ENCODE assay signal across 9 cellular contexts in genomic region chr2:194319222-194319992, GRCh38.
DNase-seq lines count a peak whose midpoint lies in the region; ATAC-seq and TF ChIP-seq lines count a peak whose summit lies in the region.
"Had no signal": no experiment of that assay in that cellular context is flagged by ENCODE, and none has a peak within 500 bp of the region (broad histone marks: within the 10 kb centered on the region; RNA-seq: fewer than 3 reads in every experiment).

No MANE protein-coding gene starts in this region.

- intact Hi-C loops in PC-3 (cut with micrococcal nuclease) = no loop called here

- H2AFZ ChIP-seq in PC-3 (ENCODE audit: low read length) = no peak overlapping the region

- no peak overlapping the region for H3K4me3 Mint-ChIP-seq in activated naive CD4-positive, alpha-beta T cell treated with anti-CD3 and anti-CD28 coated beads, Interleukin-2, amount 50 U/mL, for 24 hours

- BruUV-seq in PC-3 (replicated peaks; lab: Mats Ljungman, UMichigan) = no TSS peak

- H3K9me3 Mint-ChIP-seq in activated naive CD4-positive, alpha-beta T cell treated with anti-CD3 and anti-CD28 coated beads, Interleukin-2, amount 50 U/mL, for 24 hours = no peaks in the 10 kb centered on the region

- no peaks in the 10 kb centered on the region for H3F3A ChIP-seq in PC-3 (ENCODE audit: low read length, unreplicated experiment)

- H3K9ac ChIP-seq in PC-3 (ENCODE audit: low read length) = no peak overlapping the region

- H3K36me3 ChIP-seq in PC-3 (ENCODE audit: low read depth, low read length) = no peaks in the 10 kb centered on the region
- H3K36me3 ChIP-seq: cardiac muscle cell had no signal

- no peak overlapping the region for H3K4me2 ChIP-seq in PC-3 (ENCODE audit: low read length)

- no peaks in the 10 kb centered on the region for H3K4me1 ChIP-seq in PC-3 (ENCODE audit: insufficient read depth, low read length)

- DNase-seq in activated naive CD4-positive, alpha-beta T cell (lab: John Stamatoyannopoulos, UW) = no peak
- DNase-seq in PC-3 (no peak), SHP77 treated with DMSO at 0.1 percent for 48 hours (lab: John Stamatoyannopoulos, UW) (no peak), GF-D8 (lab: John Stamatoyannopoulos, UW) (no peak), C1 segment of cervical spinal cord (lab: John Stamatoyannopoulos, UW) (no peak)

- H3K4me1 Mint-ChIP-seq in activated naive CD4-positive, alpha-beta T cell treated with anti-CD3 and anti-CD28 coated beads, Interleukin-2, amount 50 U/mL, for 24 hours = no peaks in the 10 kb centered on the region

- no peaks in the 10 kb centered on the region for H3K79me2 ChIP-seq in PC-3 (ENCODE audit: low read length)

- CTCF ChIA-PET in PC-3 (lab: Charles Lee) = no interaction called here

- no peak overlapping the region for H3K27ac ChIP-seq in PC-3 (ENCODE audit: low read length)
- H3K27ac ChIP-seq: cardiac muscle cell had no signal

- peak; percentile 42; the same call in 1 of the 2 replicates for TF ChIP-seq CTCF in PC-3 (conservative IDR thresholded peaks at IDR 0.05; ENCODE audit: low read depth, low read length)

- no peaks in the 10 kb centered on the region for H3K27me3 Mint-ChIP-seq in activated naive CD4-positive, alpha-beta T cell treated with anti-CD3 and anti-CD28 coated beads, Interleukin-2, amount 50 U/mL, for 24 hours

- H3K27ac Mint-ChIP-seq in activated naive CD4-positive, alpha-beta T cell treated with anti-CD3 and anti-CD28 coated beads, Interleukin-2, amount 50 U/mL, for 24 hours = peak overlapping the region; percentile 4

- no peaks in the 10 kb centered on the region for H3K36me3 Mint-ChIP-seq in activated naive CD4-positive, alpha-beta T cell treated with anti-CD3 and anti-CD28 coated beads, Interleukin-2, amount 50 U/mL, for 24 hours

- ATAC-seq in HG03025 (IDR thresholded peaks at IDR 0.05; ENCODE audit: low FRiP score, unreplicated experiment) = peak; percentile 59
- ATAC-seq in PC-3 = peak; percentile 35; the same call in 1 of the 2 replicates
- no peak for ATAC-seq in GM18873 (IDR thresholded peaks at IDR 0.05; ENCODE audit: low FRiP score, unreplicated experiment)

- no peaks in the 10 kb centered on the region for H3K9me2 ChIP-seq in PC-3 (replicated peaks; ENCODE audit: low read length)

- no peak overlapping the region for H3K4me3 ChIP-seq in PC-3 (ENCODE audit: low read length)
- H3K4me3 ChIP-seq: cardiac muscle cell had no signal

- POLR2A ChIA-PET in PC-3 (lab: Charles Lee; ENCODE audit: unreplicated experiment) = no interaction called here

- H4K20me1 ChIP-seq in PC-3 (ENCODE audit: low read length) = no peaks in the 10 kb centered on the region

- no peaks in the 10 kb centered on the region for H3K27me3 ChIP-seq in PC-3 (ENCODE audit: low read length)
- H3K27me3 ChIP-seq: cardiac muscle cell had no signal

- no peaks in the 10 kb centered on the region for H3K9me3 ChIP-seq in PC-3 (ENCODE audit: low read length)
